11 cellular contexts compared by ENCODE assay signal in the genomic region with DNA sequence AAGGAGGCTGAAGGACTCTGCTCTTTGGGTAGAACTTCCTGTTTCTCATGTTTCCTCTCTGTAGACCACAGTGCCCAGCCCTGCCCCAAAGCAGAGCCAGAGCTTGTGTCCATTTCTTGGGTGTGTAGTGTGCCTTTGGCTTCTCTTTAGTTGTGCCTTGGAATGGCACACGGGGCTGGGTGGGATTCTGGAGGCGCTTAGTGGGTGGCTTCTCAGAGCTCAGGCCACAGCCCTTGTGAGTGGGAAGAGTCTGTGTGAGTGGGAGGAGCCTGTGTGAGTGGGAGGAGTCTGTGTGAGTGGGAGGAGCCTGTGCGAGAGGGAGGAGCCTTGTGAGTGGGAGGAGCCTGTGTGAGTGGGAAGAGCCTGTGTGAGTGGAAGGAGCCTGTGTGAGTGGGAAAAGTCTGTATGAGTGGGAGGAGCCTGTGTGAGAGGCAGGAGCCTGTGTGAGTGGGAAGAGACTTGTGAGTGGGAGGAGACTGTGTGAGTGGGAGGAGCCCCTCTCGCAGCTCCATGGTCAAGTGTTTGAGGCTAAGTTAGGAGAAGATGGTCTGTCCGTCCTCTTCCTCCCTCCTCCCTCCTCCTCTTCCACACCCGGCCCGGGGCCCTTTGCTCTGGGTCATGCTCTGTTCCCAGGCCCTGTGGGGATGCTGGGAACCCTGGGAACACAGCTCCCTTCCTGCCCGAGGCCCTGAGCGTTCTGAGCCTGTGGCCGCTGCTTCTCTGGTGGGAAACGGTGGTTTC.
DNase-seq lines count a peak whose midpoint lies in the region; ATAC-seq and TF ChIP-seq lines count a peak whose summit lies in the region.
"Had no signal": no experiment of that assay in that cellular context is flagged by ENCODE, and none has a peak within 500 bp of the region (broad histone marks: within the 10 kb centered on the region; RNA-seq: fewer than 3 reads in every experiment).

No MANE protein-coding gene starts in this region.

- no peaks in the 10 kb centered on the region for H3K27me3 ChIP-seq in upper lobe of left lung

- DNase-seq in stimulated activated CD4-positive, alpha-beta T cell treated with anti-CD3 and anti-CD28 coated beads, Interleukin-1b, Interleukin-23, amount 100 ng/mL, for 48 hours = peak; percentile 13
- DNase-seq in stimulated activated CD4-positive, alpha-beta T cell treated with anti-CD3 and anti-CD28 coated beads, Interleukin-15, amount 100 ng/mL, for 24 hours = no peak
- no peak for DNase-seq in T-helper 2 cell treated with Interferon-gamma antibody and Interleukin-4, amounts not matched to agents 5 μg/mL and 100 μg/mL, for 36 hours (ENCODE audit: low spot score)
- DNase-seq in left cardiac atrium = no peak
- no peak for DNase-seq in upper lobe of left lung
- no peak for DNase-seq in Ammon's horn (ENCODE audit: low spot score)
- no peak for DNase-seq in cerebellum (ENCODE audit: low spot score)
- DNase-seq: islet precursor cell, NCI-H2081 had no signal

- H3K27me3 Mint-ChIP-seq in T-helper 2 cell treated with Interferon-gamma antibody and Interleukin-4, amounts not matched to agents 5 μg/mL and 100 μg/mL, for 36 hours (ENCODE audit: low read depth) = no peaks in the 10 kb centered on the region

- H3K4me3 Mint-ChIP-seq in T-helper 2 cell treated with Interferon-gamma antibody and Interleukin-4, amounts not matched to agents 5 μg/mL and 100 μg/mL, for 36 hours = no peak overlapping the region

- H3K4me1 ChIP-seq in upper lobe of left lung = peaks cover 29 to 58% (median 39%) of the 10 kb centered on the region in 4 donors

- WGBS in upper lobe of left lung, 2 donors = 73 to 81% methylated on average over 11 of the region's 11 CpGs

- peak overlapping the region; percentile 10 to 69 (median 36) for H3K27ac ChIP-seq in upper lobe of left lung
- H3K27ac ChIP-seq: HL-60 had no signal

- no peak overlapping the region for H3K4me3 ChIP-seq in upper lobe of left lung

- TF ChIP-seq CTCF in upper lobe of left lung (IDR thresholded peaks at IDR 0.05) = no peak

- peaks cover 21% of the 10 kb centered on the region for H3K9me3 Mint-ChIP-seq in T-helper 2 cell treated with Interferon-gamma antibody and Interleukin-4, amounts not matched to agents 5 μg/mL and 100 μg/mL, for 36 hours

- peaks cover 0 to 11% (median 4%) of the 10 kb centered on the region in 4 donors for H3K9me3 ChIP-seq in upper lobe of left lung

- ATAC-seq in left cardiac atrium (peak; percentile 15 to 20), upper lobe of left lung (ENCODE audit: low FRiP score in 2 of 2) (peak; percentile 12 to 24), HG02884 (IDR thresholded peaks at IDR 0.05; ENCODE audit: unreplicated experiment) (no peak)

- TF ChIP-seq POLR2A in upper lobe of left lung (IDR thresholded peaks at IDR 0.05) = no peak

- H3K4me1 Mint-ChIP-seq in T-helper 2 cell treated with Interferon-gamma antibody and Interleukin-4, amounts not matched to agents 5 μg/mL and 100 μg/mL, for 36 hours (ENCODE audit: low read depth) = peaks cover 11% of the 10 kb centered on the region

- intact Hi-C loops in left cardiac atrium (cut with DNase I) = no loop called here

- peak in 1 of 4 donors; percentile 23 for TF ChIP-seq EP300 in upper lobe of left lung (IDR thresholded peaks at IDR 0.05)

- H3K36me3 Mint-ChIP-seq in T-helper 2 cell treated with Interferon-gamma antibody and Interleukin-4, amounts not matched to agents 5 μg/mL and 100 μg/mL, for 36 hours (ENCODE audit: low read depth) = peaks cover 31% of the 10 kb centered on the region

- H3K36me3 ChIP-seq in upper lobe of left lung = no peaks in the 10 kb centered on the region

- peak overlapping the region; percentile 45 for H3K27ac Mint-ChIP-seq in T-helper 2 cell treated with Interferon-gamma antibody and Interleukin-4, amounts not matched to agents 5 μg/mL and 100 μg/mL, for 36 hours
